27 cellular contexts compared by ENCODE assay signal in genomic region chr12:48193623-48194022, GRCh38. TPM values are rescaled to one million over a fixed set of nuclear protein-coding genes. Genes with fewer than 3 reads are reported as not detected.
"Had no signal": no experiment of that assay in that cellular context is flagged by ENCODE, and none has a peak within 500 bp of the region (broad histone marks: within the 10 kb centered on the region; RNA-seq: fewer than 3 reads in every experiment).

No MANE protein-coding gene starts in this region.

- ATAC-seq: activated CD8-positive, alpha-beta T cell treated with anti-CD3 and anti-CD28 coated beads for 36 hours; activated T-helper 17 cell treated with anti-CD3 and anti-CD28 coated beads, Interleukin-2, amount 50 U/mL, for 72 hours; left ventricle myocardium superior; natural killer cell; psoas muscle; right lobe of liver; stimulated activated effector memory CD8-positive, alpha-beta T cell treated with anti-CD3 and anti-CD28 coated beads, Interleukin-12 subunit alpha, Interleukin-12 subunit beta, amount 100 ng/mL, for 72 hours; T-cell had no signal

- H3K36me3 ChIP-seq: colonic mucosa, ovary, right lobe of liver, stomach, upper lobe of left lung had no signal

- DNase-seq: activated CD4-positive, alpha-beta T cell treated with anti-CD3 and anti-CD28 coated beads for 48 hours; activated CD4-positive, CD25-positive, alpha-beta regulatory T cell; activated CD8-positive, alpha-beta T cell treated with anti-CD3 and anti-CD28 coated beads for 36 hours; activated naive CD4-positive, alpha-beta T cell treated with anti-CD3 and anti-CD28 coated beads for 36 hours; activated T-cell treated with anti-CD3 and anti-CD28 coated beads, Interleukin-2, amount 50 U/mL, for 1 hour; anterior cingulate cortex; central memory CD4-positive, alpha-beta T cell; colonic mucosa; erythroblast; head of caudate nucleus; kidney; left ventricle myocardium superior; mesendoderm; natural killer cell; ovary; psoas muscle; right lobe of liver; small intestine; stimulated activated CD4-positive, alpha-beta T cell treated with anti-CD3 and anti-CD28 coated beads, Interleukin-4, amount 100 ng/mL, for 24 hours; stomach; T-cell; upper lobe of left lung had no signal

- H3K27ac ChIP-seq: colonic mucosa, ovary, psoas muscle, right lobe of liver, stomach had no signal

- H3K27ac Mint-ChIP-seq: activated CD8-positive, alpha-beta T cell treated with anti-CD3 and anti-CD28 coated beads for 36 hours; activated naive CD4-positive, alpha-beta T cell treated with anti-CD3 and anti-CD28 coated beads for 36 hours; activated T-helper 17 cell treated with anti-CD3 and anti-CD28 coated beads, Interleukin-2, amount 50 U/mL, for 72 hours; natural killer cell; stimulated activated effector memory CD8-positive, alpha-beta T cell treated with anti-CD3 and anti-CD28 coated beads, Interleukin-12 subunit alpha, Interleukin-12 subunit beta, amount 100 ng/mL, for 72 hours; T-cell had no signal

- H3K27me3 ChIP-seq: colonic mucosa, ovary, right lobe of liver, upper lobe of left lung had no signal

- H3K4me1 ChIP-seq: colonic mucosa had no signal

- H3K36me3 Mint-ChIP-seq: brain, natural killer cell, T-cell had no signal

- H3K9me3 ChIP-seq: colonic mucosa, ovary, psoas muscle, right lobe of liver, stomach, upper lobe of left lung had no signal

- H3K4me3 ChIP-seq: colonic mucosa, ovary, psoas muscle, right lobe of liver, stomach, upper lobe of left lung had no signal

- H3K4me1 Mint-ChIP-seq: activated T-helper 17 cell treated with anti-CD3 and anti-CD28 coated beads, Interleukin-2, amount 50 U/mL, for 72 hours; stimulated activated effector memory CD8-positive, alpha-beta T cell treated with anti-CD3 and anti-CD28 coated beads, Interleukin-12 subunit alpha, Interleukin-12 subunit beta, amount 100 ng/mL, for 72 hours had no signal

- H3K9me3 Mint-ChIP-seq: activated CD8-positive, alpha-beta T cell treated with anti-CD3 and anti-CD28 coated beads for 36 hours; activated naive CD4-positive, alpha-beta T cell treated with anti-CD3 and anti-CD28 coated beads for 36 hours; activated T-helper 17 cell treated with anti-CD3 and anti-CD28 coated beads, Interleukin-2, amount 50 U/mL, for 72 hours; brain; natural killer cell; stimulated activated effector memory CD8-positive, alpha-beta T cell treated with anti-CD3 and anti-CD28 coated beads, Interleukin-12 subunit alpha, Interleukin-12 subunit beta, amount 100 ng/mL, for 72 hours; T-cell had no signal

- H3K4me3 Mint-ChIP-seq: activated CD8-positive, alpha-beta T cell treated with anti-CD3 and anti-CD28 coated beads for 36 hours; activated naive CD4-positive, alpha-beta T cell treated with anti-CD3 and anti-CD28 coated beads for 36 hours; activated T-helper 17 cell treated with anti-CD3 and anti-CD28 coated beads, Interleukin-2, amount 50 U/mL, for 72 hours; natural killer cell; stimulated activated effector memory CD8-positive, alpha-beta T cell treated with anti-CD3 and anti-CD28 coated beads, Interleukin-12 subunit alpha, Interleukin-12 subunit beta, amount 100 ng/mL, for 72 hours; T-cell had no signal

RNA-seq across cellular contexts. Expression of gene OR10AD1, which starts 9.5 kb away (rescaled TPM):
- total RNA-seq: activated CD8-positive, alpha-beta T cell treated with anti-CD3 and anti-CD28 coated beads for 36 hours; activated naive CD4-positive, alpha-beta T cell treated with anti-CD3 and anti-CD28 coated beads for 36 hours; activated T-helper 17 cell treated with anti-CD3 and anti-CD28 coated beads, Interleukin-2, amount 50 U/mL, for 72 hours; colonic mucosa; frontal cortex; kidney; left ventricle myocardium superior; natural killer cell; ovary; psoas muscle; right lobe of liver; stomach; T-cell; temporal lobe; upper lobe of left lung had no signal
- polyA plus RNA-seq: ovary, small intestine, stomach had no signal
